11 cellular contexts compared by ENCODE assay signal in genomic region chr10:76428541-76429330, GRCh38.
DNase-seq lines count a peak whose midpoint lies in the region; ATAC-seq, FAIRE-seq and TF ChIP-seq lines count a peak whose summit lies in the region.
"Had no signal": no experiment of that assay in that cellular context is flagged by ENCODE, and none has a peak within 500 bp of the region (broad histone marks: within the 10 kb centered on the region; RNA-seq: fewer than 3 reads in every experiment).

No MANE protein-coding gene starts in this region.

- no peak overlapping the region for H3K4me2 ChIP-seq in endothelial cell of umbilical vein (ENCODE audit: insufficient read depth, low read length)

- H4K20me1 ChIP-seq in endothelial cell of umbilical vein (replicated peaks; ENCODE audit: control insufficient read depth, extremely low read depth, insufficient read depth, low read length), result no peaks in the 10 kb centered on the region

- dilution Hi-C loops in endothelial cell of umbilical vein (cut with MboI; ENCODE audit: extremely low pct_ligation_motif_present, low sequenced_read_pairs), result no loop called here

- BruUV-seq in endothelial cell of umbilical vein (replicated peaks; lab: Mats Ljungman, UMichigan), result no TSS peak

- H3K4me1 Mint-ChIP-seq in osteocyte (ENCODE audit: unreplicated experiment), result peaks cover 55% of the 10 kb centered on the region

- H3K9me3 Mint-ChIP-seq in osteocyte (ENCODE audit: unreplicated experiment), result no peaks in the 10 kb centered on the region
- H3K9me3 Mint-ChIP-seq: activated naive CD4-positive, alpha-beta T cell treated with anti-CD3 and anti-CD28 coated beads for 36 hours; stimulated activated naive CD8-positive, alpha-beta T cell treated with anti-CD3 and anti-CD28 coated beads, Interleukin-15, Interleukin-2, amounts not matched to agents 100 ng/mL and 50 ng/mL, for 24 hours had no signal

- H3K79me2 ChIP-seq in endothelial cell of umbilical vein (ENCODE audit: control insufficient read depth, insufficient read depth, low read length), result no peaks in the 10 kb centered on the region

- H3K27me3 Mint-ChIP-seq in osteocyte (ENCODE audit: unreplicated experiment), result no peaks in the 10 kb centered on the region

- peak overlapping the region; percentile 95 for H3K27ac Mint-ChIP-seq in osteocyte (ENCODE audit: unreplicated experiment)
- H3K27ac Mint-ChIP-seq: activated naive CD4-positive, alpha-beta T cell treated with anti-CD3 and anti-CD28 coated beads for 36 hours; stimulated activated naive CD8-positive, alpha-beta T cell treated with anti-CD3 and anti-CD28 coated beads, Interleukin-15, Interleukin-2, amounts not matched to agents 100 ng/mL and 50 ng/mL, for 24 hours had no signal

- no peak for TF ChIP-seq CTCF in endothelial cell of umbilical vein (IDR thresholded peaks at IDR 0.05; ENCODE audit: extremely low read depth in 1 of 2, insufficient read depth in 1 of 2, low read depth in 1 of 2, low read length in 2 of 2)
- TF ChIP-seq CTCF in osteocyte (IDR thresholded peaks at IDR 0.05), result no peak

- H3K9ac ChIP-seq in endothelial cell of umbilical vein (replicated peaks; ENCODE audit: extremely low read depth, insufficient read depth, low read length), result no peak overlapping the region

- no peaks in the 10 kb centered on the region for H3K9me1 ChIP-seq in endothelial cell of umbilical vein (replicated peaks; ENCODE audit: control insufficient read depth, extremely low read depth, insufficient read depth, low read length)

- H3K36me3 Mint-ChIP-seq in osteocyte (ENCODE audit: unreplicated experiment), result peaks cover 3% of the 10 kb centered on the region

- POLR2A ChIA-PET in endothelial cell of umbilical vein (lab: Charles Lee), result no interaction called here

- H3K9me3 ChIP-seq in endothelial cell of umbilical vein (replicated peaks; ENCODE audit: control insufficient read depth, insufficient read depth, low read length), result no peaks in the 10 kb centered on the region

- H3K4me3 Mint-ChIP-seq in osteocyte (ENCODE audit: unreplicated experiment), result no peak overlapping the region
- H3K4me3 Mint-ChIP-seq: activated naive CD4-positive, alpha-beta T cell treated with anti-CD3 and anti-CD28 coated beads for 36 hours; stimulated activated naive CD8-positive, alpha-beta T cell treated with anti-CD3 and anti-CD28 coated beads, Interleukin-15, Interleukin-2, amounts not matched to agents 100 ng/mL and 50 ng/mL, for 24 hours had no signal

- no peak overlapping the region for H3K4me3 ChIP-seq in endothelial cell of umbilical vein (replicated peaks in 1 of 3; ENCODE audit: insufficient read depth in 1 of 3, low read depth in 1 of 3, low read length in 3 of 3)

- no peak overlapping the region for H2AFZ ChIP-seq in endothelial cell of umbilical vein (ENCODE audit: low read depth, low read length)

- no peak for FAIRE-seq in endothelial cell of umbilical vein (lab: Jason Lieb, UNC)

- TF ChIP-seq POLR2A in endothelial cell of umbilical vein (IDR thresholded peaks at IDR 0.05; ENCODE audit: low read depth, low read length), result no peak

- no peak overlapping the region for H3K27ac ChIP-seq in endothelial cell of umbilical vein (ENCODE audit: insufficient read depth, low read depth, low read length)
- H3K27ac ChIP-seq: WERI-Rb-1 had no signal

- no peaks in the 10 kb centered on the region for H3K36me3 ChIP-seq in endothelial cell of umbilical vein (ENCODE audit: control insufficient read depth in 2 of 2, extremely low read depth in 1 of 2, insufficient read depth in 2 of 2, low read length in 2 of 2)
- H3K36me3 ChIP-seq: WERI-Rb-1 had no signal

- no peaks in the 10 kb centered on the region for H3K27me3 ChIP-seq in endothelial cell of umbilical vein (ENCODE audit: control insufficient read depth in 2 of 2, insufficient read depth in 2 of 2, low read length in 2 of 2)

- no peaks in the 10 kb centered on the region for H3K4me1 ChIP-seq in endothelial cell of umbilical vein (ENCODE audit: control insufficient read depth, extremely low read depth, insufficient read depth, low read length)

- intact Hi-C loops in endothelial cell of umbilical vein (cut with micrococcal nuclease), result loop anchor here (10.0 kb wide), 1 partner anchor 114 kb away; no protein-coding TSS in a partner anchor

- DNase-seq in EH (ENCODE audit: low read depth), result peak; percentile 96
- DNase-seq in NCI-H774 (lab: John Stamatoyannopoulos, UW), result peak; percentile 65
- peak; percentile 33 for DNase-seq in endothelial cell of umbilical vein (ENCODE audit: low read depth, low spot score)
- no peak for DNase-seq in osteocyte (ENCODE audit: extremely low spot score, unreplicated experiment)
- no peak for DNase-seq in AML-193 (lab: John Stamatoyannopoulos, UW)
- DNase-seq: activated naive CD4-positive, alpha-beta T cell treated with anti-CD3 and anti-CD28 coated beads for 36 hours; WERI-Rb-1 had no signal

- CTCF ChIA-PET in endothelial cell of umbilical vein (lab: Charles Lee), result interaction anchor here (1.0 kb wide), 1 partner anchor 117 kb away, joined by 4 read pairs; no protein-coding TSS in a partner anchor

- ATAC-seq in GM19467 (IDR thresholded peaks at IDR 0.05; ENCODE audit: unreplicated experiment) (no peak), GM19328 (IDR thresholded peaks at IDR 0.05; ENCODE audit: unreplicated experiment) (no peak), esophagus mucosa (no peak)

TF ChIP-seq in endothelial cell of umbilical vein, 7 proteins besides CTCF, POLR2A, EP300 and RAD21:
- TF ChIP-seq POLR2AphosphoS5 (IDR thresholded peaks at IDR 0.05; ENCODE audit: insufficient read depth, low read depth, low read length), result no peak
- TF ChIP-seq MYC (IDR thresholded peaks at IDR 0.05; ENCODE audit: low read depth, low read length), result no peak
- TF ChIP-seq, protein P1, sequence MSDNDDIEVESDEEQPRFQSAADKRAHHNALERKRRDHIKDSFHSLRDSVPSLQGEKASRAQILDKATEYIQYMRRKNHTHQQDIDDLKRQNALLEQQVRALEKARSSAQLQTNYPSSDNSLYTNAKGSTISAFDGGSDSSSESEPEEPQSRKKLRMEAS (IDR thresholded peaks at IDR 0.05; ENCODE audit: insufficient read depth, insufficient read length), result no peak
- no peak for TF ChIP-seq GATA2 (IDR thresholded peaks at IDR 0.05; ENCODE audit: insufficient read depth, insufficient read length, low read depth, low read length)
- TF ChIP-seq FOS (IDR thresholded peaks at IDR 0.05; ENCODE audit: borderline replicate concordance, insufficient read depth, low read length), result no peak
- TF ChIP-seq JUN (IDR thresholded peaks at IDR 0.05; ENCODE audit: borderline replicate concordance, insufficient read depth, insufficient read length, low read depth), result no peak
- TF ChIP-seq EZH2 (IDR thresholded peaks at IDR 0.05; ENCODE audit: borderline replicate concordance, low read depth, low read length, severe bottlenecking), result no peak

Comparison
In these comparisons a context has a peak if more than half of its experiments do, and no peak if none do; other contexts are left out.
1. DNase-seq: peak in EH (single experiment), NCI-H774 (single experiment) and endothelial cell of umbilical vein (single experiment); none in osteocyte (single experiment) and AML-193 (0 of 2).